In the genomic region with DNA sequence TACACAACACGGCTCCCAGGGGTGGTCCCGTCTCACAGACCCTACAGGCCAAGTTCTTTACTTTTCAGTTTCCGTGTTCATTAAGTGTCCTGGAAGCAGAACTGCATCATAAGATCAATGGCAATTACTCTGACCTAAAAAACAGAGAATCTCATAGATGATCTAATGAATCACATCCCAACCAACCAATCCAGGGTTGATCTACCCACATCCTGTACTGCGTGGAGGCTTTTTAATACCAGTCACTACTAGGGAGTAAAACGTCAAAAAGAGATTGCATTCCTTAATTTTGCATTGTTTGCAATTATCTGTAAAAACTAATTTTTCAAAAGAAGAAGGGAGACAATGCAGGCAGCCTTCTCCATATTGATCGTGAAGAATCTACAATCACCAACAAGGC, we compare ENCODE assay signal across 20 cellular contexts.
DNase-seq lines count a peak whose midpoint lies in the region; ATAC-seq, FAIRE-seq and TF ChIP-seq lines count a peak whose summit lies in the region.
"Had no signal": no experiment of that assay in that cellular context is flagged by ENCODE, and none has a peak within 500 bp of the region (broad histone marks: within the 10 kb centered on the region; RNA-seq: fewer than 3 reads in every experiment).

No MANE protein-coding gene starts in this region.

- no TSS peak for BruUV-seq in MCF 10A (replicated peaks; lab: Mats Ljungman, UMichigan)

- peaks cover 40% of the 10 kb centered on the region for H3K79me2 ChIP-seq in osteoblast (ENCODE audit: insufficient read depth, low read length)

- H3K9me3 ChIP-seq in osteoblast (ENCODE audit: low read depth, low read length), result no peaks in the 10 kb centered on the region
- H3K9me3 ChIP-seq: SJCRH30 had no signal

- no peak for ATAC-seq in GM21825 (IDR thresholded peaks at IDR 0.05; ENCODE audit: unreplicated experiment)
- no peak for ATAC-seq in HG03039 (IDR thresholded peaks at IDR 0.05; ENCODE audit: unreplicated experiment)
- ATAC-seq: PC-3 had no signal

- TF ChIP-seq CTCF in MCF 10A (IDR thresholded peaks at IDR 0.05; ENCODE audit: unreplicated experiment) (no peak), osteoblast (IDR thresholded peaks at IDR 0.05; ENCODE audit: extremely low read depth, low read depth, low read length) (no peak)

- no peaks in the 10 kb centered on the region for H3K27me3 ChIP-seq in osteoblast (ENCODE audit: insufficient read depth, low read length)
- H3K27me3 ChIP-seq: SJCRH30 had no signal

- POLR2A ChIA-PET in MCF 10A (lab: Yijun Ruan, JAX), result interaction anchor here (1.1 kb wide), 1 partner anchor 16 kb away, joined by 4 read pairs; no protein-coding TSS in a partner anchor

- peaks cover 13% of the 10 kb centered on the region for H3K4me1 ChIP-seq in osteoblast (ENCODE audit: insufficient read depth, low read length)

- no peak overlapping the region for H3K4me2 ChIP-seq in osteoblast (ENCODE audit: insufficient read depth, low read length)

- H3K36me3 Mint-ChIP-seq in MCF 10A (ENCODE audit: insufficient read depth, unreplicated experiment), result peaks cover 5% of the 10 kb centered on the region

- H2AFZ ChIP-seq in osteoblast (ENCODE audit: low read length), result no peak overlapping the region
- H2AFZ ChIP-seq: GM23248 had no signal

- H3K4me3 ChIP-seq in osteoblast (ENCODE audit: insufficient read depth, low read length), result no peak overlapping the region
- H3K4me3 ChIP-seq: GM23248, SJCRH30 had no signal

- no peak overlapping the region for H3K27ac ChIP-seq in osteoblast (ENCODE audit: low read depth, low read length)
- H3K27ac ChIP-seq: GM23248, RWPE1, SJCRH30 had no signal

- H3K4me1 Mint-ChIP-seq in MCF 10A (ENCODE audit: insufficient read depth, unreplicated experiment), result peaks cover 56% of the 10 kb centered on the region

- intact Hi-C loops in MCF 10A (cut with micrococcal nuclease), result no loop called here

- CTCF ChIA-PET in MCF 10A (lab: Yijun Ruan, JAX), result interaction anchor here (0.7 kb wide), 1 partner anchor 219 kb away, joined by 3 read pairs; no protein-coding TSS in a partner anchor

- H4K20me1 ChIP-seq in osteoblast (ENCODE audit: insufficient read depth, low read length), result peaks cover 19% of the 10 kb centered on the region

- peak overlapping the region; percentile 92 for H3K27ac Mint-ChIP-seq in MCF 10A (ENCODE audit: low read depth, unreplicated experiment)

- no peaks in the 10 kb centered on the region for H3K27me3 Mint-ChIP-seq in MCF 10A (ENCODE audit: insufficient read depth, unreplicated experiment)

- FAIRE-seq in GM19239 (lab: Jason Lieb, UNC), result no peak

- no peaks in the 10 kb centered on the region for H3K9me3 Mint-ChIP-seq in MCF 10A (ENCODE audit: unreplicated experiment)

- no peaks in the 10 kb centered on the region for H3K36me3 ChIP-seq in osteoblast (ENCODE audit: insufficient read depth, low read length)
- H3K36me3 ChIP-seq: SJCRH30 had no signal

- DNase-seq in EL (peak; percentile 50), LHCN-M2 (ENCODE audit: low read depth) (peak; percentile 35), MCF 10A (ENCODE audit: unreplicated experiment) (no peak), osteoblast (ENCODE audit: insufficient read length, low spot score, missing footprints) (peak; percentile 77), dermis blood vessel endothelial cell (no peak), GM19239 (ENCODE audit: insufficient read length, low spot score) (no peak)
- DNase-seq: C1 segment of cervical spinal cord, GM23248, Kasumi-1, MV-4-11, NCI-H1436, NCI-H2081, NCI-H510A treated with DMSO at 0.1 percent for 48 hours, NCI-H82, PC-3, SJCRH30, SW 1271 had no signal

- H3K4me3 Mint-ChIP-seq in MCF 10A (ENCODE audit: unreplicated experiment), result no peak overlapping the region

Comparison
In these comparisons a context has a peak if more than half of its experiments do, and no peak if none do; other contexts are left out.
1. DNase-seq: peak in EL (single experiment), LHCN-M2 (single experiment) and osteoblast (single experiment); none in MCF 10A (single experiment), dermis blood vessel endothelial cell (single experiment) and GM19239 (single experiment).